11 cellular contexts compared by ENCODE assay signal in the genomic region with DNA sequence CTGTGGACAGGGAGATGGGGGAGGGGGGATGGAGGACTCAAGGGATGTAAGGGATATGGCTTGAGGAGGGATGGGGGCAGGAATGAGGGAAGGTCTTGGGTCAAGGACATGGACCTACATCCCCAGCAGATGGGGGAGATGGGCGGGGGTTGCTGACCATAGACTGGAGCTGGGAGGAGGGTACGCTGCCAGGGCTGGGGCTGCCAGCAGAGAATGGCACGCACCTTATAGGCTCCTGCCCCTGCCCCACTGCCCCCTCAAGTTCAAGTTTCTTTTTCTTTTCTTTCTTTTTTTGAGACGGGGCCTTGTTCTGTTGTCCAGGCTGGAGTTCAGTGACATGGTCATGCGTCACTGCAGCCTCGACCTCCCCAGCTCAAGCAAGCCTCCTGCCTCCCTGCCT. TPM values are rescaled to one million over a fixed set of nuclear protein-coding genes. Genes with fewer than 3 reads are reported as not detected.
A peak's percentile ranks its signal among the peaks of the same experiment; 100 is the strongest.
DNase-seq lines count a peak whose midpoint lies in the region; ATAC-seq and TF ChIP-seq lines count a peak whose summit lies in the region.
"Not testable (repeated sequence)": the region's sequence is repeated elsewhere in the genome, so short reads cannot be mapped to it uniquely, and the experiment has no call there.
"Had no signal": no experiment of that assay in that cellular context is flagged by ENCODE, and none has a peak within 500 bp of the region (broad histone marks: within the 10 kb centered on the region; RNA-seq: fewer than 3 reads in every experiment).

No MANE protein-coding gene starts in this region.

- H3K27me3 ChIP-seq in CD8-positive, alpha-beta T cell (ENCODE audit: insufficient read depth, low read length); lower lobe of right lung (ENCODE audit: low read depth): not testable (repeated sequence)

- peak overlapping the region; percentile 35 for H3K4me3 Mint-ChIP-seq in CD8-positive, alpha-beta T cell
- H3K4me3 Mint-ChIP-seq in activated CD8-positive, alpha-beta T cell treated with anti-CD3 and anti-CD28 coated beads for 36 hours: peak overlapping the region; percentile 60
- not testable (repeated sequence) for H3K4me3 Mint-ChIP-seq in activated naive CD8-positive, alpha-beta T cell treated with anti-CD3 and anti-CD28 coated beads for 36 hours
- peak overlapping the region; percentile 85 to 87 for H3K4me3 Mint-ChIP-seq in stimulated activated naive CD8-positive, alpha-beta T cell treated with anti-CD3 and anti-CD28 coated beads, Interleukin-15, amount 100 ng/mL, for 72 hours

- not testable (repeated sequence) for H3K9me3 Mint-ChIP-seq in CD8-positive, alpha-beta T cell
- peaks cover 22% of the 10 kb centered on the region for H3K9me3 Mint-ChIP-seq in activated CD8-positive, alpha-beta T cell treated with anti-CD3 and anti-CD28 coated beads for 36 hours
- H3K9me3 Mint-ChIP-seq in activated naive CD8-positive, alpha-beta T cell treated with anti-CD3 and anti-CD28 coated beads for 36 hours: peaks cover 16% of the 10 kb centered on the region
- H3K9me3 Mint-ChIP-seq in stimulated activated naive CD8-positive, alpha-beta T cell treated with anti-CD3 and anti-CD28 coated beads, Interleukin-15, amount 100 ng/mL, for 72 hours: peaks cover 11 to 12% of the 10 kb centered on the region in 2 donors

- not testable (repeated sequence) for TF ChIP-seq CTCF in CD8-positive, alpha-beta T cell (IDR thresholded peaks at IDR 0.05); activated CD8-positive, alpha-beta T cell treated with anti-CD3 and anti-CD28 coated beads for 36 hours (IDR thresholded peaks at IDR 0.05); lower lobe of right lung (IDR thresholded peaks at IDR 0.05)

- H3K36me3 Mint-ChIP-seq in CD8-positive, alpha-beta T cell: not testable (repeated sequence)
- peaks cover 25% of the 10 kb centered on the region for H3K36me3 Mint-ChIP-seq in activated CD8-positive, alpha-beta T cell treated with anti-CD3 and anti-CD28 coated beads for 36 hours (ENCODE audit: low read depth)
- H3K36me3 Mint-ChIP-seq in activated naive CD8-positive, alpha-beta T cell treated with anti-CD3 and anti-CD28 coated beads for 36 hours: peaks cover 24% of the 10 kb centered on the region

- CTCF ChIA-PET in CD8-positive, alpha-beta T cell (lab: Charles Lee): interaction anchor here (1.1 to 5.2 kb wide), 11 partner anchors 10 to 56 kb away, joined by 3 to 55 read pairs (median 3); a partner anchor contains a TSS
- CTCF ChIA-PET in activated CD8-positive, alpha-beta T cell treated with anti-CD3 and anti-CD28 coated beads for 36 hours (lab: Charles Lee): interaction anchor here (0.9 to 5.1 kb wide), 7 partner anchors 13 to 54 kb away, joined by 3 to 23 read pairs (median 5); a partner anchor contains a TSS

- H3K27me3 Mint-ChIP-seq in CD8-positive, alpha-beta T cell (ENCODE audit: low read depth); activated CD8-positive, alpha-beta T cell treated with anti-CD3 and anti-CD28 coated beads for 36 hours; activated naive CD8-positive, alpha-beta T cell treated with anti-CD3 and anti-CD28 coated beads for 36 hours; stimulated activated naive CD8-positive, alpha-beta T cell treated with anti-CD3 and anti-CD28 coated beads, Interleukin-15, amount 100 ng/mL, for 72 hours: not testable (repeated sequence)

- peaks cover 79% of the 10 kb centered on the region for H3K4me1 ChIP-seq in CD8-positive, alpha-beta T cell (ENCODE audit: insufficient read depth, low read length)
- H3K4me1 ChIP-seq in lower lobe of right lung: not testable (repeated sequence)

- intact Hi-C loops in CD8-positive, alpha-beta T cell (cut with DNase I, micrococcal nuclease): loop anchor here (1.0 to 2.0 kb wide), 5 partner anchors 9 to 23 kb away; a partner anchor contains a TSS
- intact Hi-C loops in activated CD8-positive, alpha-beta T cell treated with anti-CD3 and anti-CD28 coated beads for 36 hours (cut with micrococcal nuclease); lower lobe of right lung (cut with DNase I): not testable (repeated sequence)

- H3K27ac Mint-ChIP-seq in CD8-positive, alpha-beta T cell: peak overlapping the region; percentile 95
- peak overlapping the region; percentile 97 for H3K27ac Mint-ChIP-seq in activated CD8-positive, alpha-beta T cell treated with anti-CD3 and anti-CD28 coated beads for 36 hours
- peak overlapping the region; percentile 99 for H3K27ac Mint-ChIP-seq in activated naive CD8-positive, alpha-beta T cell treated with anti-CD3 and anti-CD28 coated beads for 36 hours
- H3K27ac Mint-ChIP-seq in stimulated activated naive CD8-positive, alpha-beta T cell treated with anti-CD3 and anti-CD28 coated beads, Interleukin-15, amount 100 ng/mL, for 72 hours: peak overlapping the region; percentile 94 to 99

- H3K4me1 Mint-ChIP-seq in CD8-positive, alpha-beta T cell (ENCODE audit: low read depth): peaks cover 83% of the 10 kb centered on the region
- H3K4me1 Mint-ChIP-seq in activated CD8-positive, alpha-beta T cell treated with anti-CD3 and anti-CD28 coated beads for 36 hours (ENCODE audit: low read depth): peaks cover 69% of the 10 kb centered on the region
- peaks cover 61% of the 10 kb centered on the region for H3K4me1 Mint-ChIP-seq in activated naive CD8-positive, alpha-beta T cell treated with anti-CD3 and anti-CD28 coated beads for 36 hours
- H3K4me1 Mint-ChIP-seq in stimulated activated naive CD8-positive, alpha-beta T cell treated with anti-CD3 and anti-CD28 coated beads, Interleukin-15, amount 100 ng/mL, for 72 hours: peaks cover 75% of the 10 kb centered on the region

- peak overlapping the region; percentile 57 for H3K27ac ChIP-seq in CD8-positive, alpha-beta T cell (ENCODE audit: low read depth, low read length)
- H3K27ac ChIP-seq in lower lobe of right lung: peak overlapping the region; percentile 53

- not testable (repeated sequence) for H3K9me3 ChIP-seq in CD8-positive, alpha-beta T cell (ENCODE audit: low read length); lower lobe of right lung

- H3K4me3 ChIP-seq in CD8-positive, alpha-beta T cell (ENCODE audit: low read depth, low read length): peak overlapping the region; percentile 41
- not testable (repeated sequence) for H3K4me3 ChIP-seq in lower lobe of right lung

- H3K36me3 ChIP-seq in CD8-positive, alpha-beta T cell (ENCODE audit: insufficient read depth, low read length); lower lobe of right lung: not testable (repeated sequence)

- POLR2A ChIA-PET in CD8-positive, alpha-beta T cell (lab: Charles Lee): interaction anchor here (0.6 to 6.0 kb wide), 13 partner anchors 8 to 148 kb away, joined by 3 to 58 read pairs (median 4); a partner anchor contains a TSS
- POLR2A ChIA-PET in activated CD8-positive, alpha-beta T cell treated with anti-CD3 and anti-CD28 coated beads for 36 hours (lab: Charles Lee): interaction anchor here (0.7 to 5.7 kb wide), 11 partner anchors 10 to 183 kb away, joined by 3 to 49 read pairs (median 4); a partner anchor contains a TSS

- not testable (repeated sequence) for DNase-seq in CD8-positive, alpha-beta T cell; activated CD8-positive, alpha-beta T cell treated with anti-CD3 and anti-CD28 coated beads for 36 hours; activated naive CD8-positive, alpha-beta T cell treated with anti-CD3 and anti-CD28 coated beads for 36 hours; lower lobe of right lung; stimulated activated naive CD8-positive, alpha-beta T cell treated with anti-CD3 and anti-CD28 coated beads, Interleukin-15, amount 100 ng/mL, for 72 hours
- peak; percentile 52 for DNase-seq in NK-92 treated with Interleukin-12 subunit alpha and Interleukin-12 subunit beta, amount 100 ng/mL, for 24 hours (lab: John Stamatoyannopoulos, UW)

- ATAC-seq in CD8-positive, alpha-beta T cell; activated CD8-positive, alpha-beta T cell treated with anti-CD3 and anti-CD28 coated beads for 36 hours; stimulated activated naive CD8-positive, alpha-beta T cell treated with anti-CD3 and anti-CD28 coated beads, Interleukin-15, amount 100 ng/mL, for 72 hours: not testable (repeated sequence)
- ATAC-seq in lower lobe of right lung: peak in 1 of 2 donors; percentile 36

RNA-seq across cellular contexts. Expression of a gene that starts 10.5 kb away (rescaled TPM):
- total RNA-seq in CD8-positive, alpha-beta T cell: 100 to 1,000 TPM; 123 to 127 TPM
- total RNA-seq in activated CD8-positive, alpha-beta T cell treated with anti-CD3 and anti-CD28 coated beads for 36 hours: 100 to 1,000 TPM; 971 to 974 TPM
- total RNA-seq in activated naive CD8-positive, alpha-beta T cell treated with anti-CD3 and anti-CD28 coated beads for 36 hours: 1,000 to 10,000 TPM; 1,056 to 1,060 TPM
- 79.1 TPM for total RNA-seq in lower lobe of right lung
- total RNA-seq: SK-MEL-5 had no signal

RNA-seq across cellular contexts. Expression of a gene that starts 23.1 kb away (rescaled TPM):
- under 1 TPM in 1 of 2 experiments, not detected in 1; 0.62 TPM for total RNA-seq in CD8-positive, alpha-beta T cell
- total RNA-seq in activated CD8-positive, alpha-beta T cell treated with anti-CD3 and anti-CD28 coated beads for 36 hours: under 1 TPM; 0.09 to 0.25 TPM
- total RNA-seq in activated naive CD8-positive, alpha-beta T cell treated with anti-CD3 and anti-CD28 coated beads for 36 hours: not detected
- not detected for total RNA-seq in lower lobe of right lung
- total RNA-seq: bronchial epithelial cell, esophagus muscularis mucosa, frontal cortex, mesenteric fat pad had no signal

RNA-seq across cellular contexts. Expression of a gene that starts 29.6 kb away (rescaled TPM):
- total RNA-seq in CD8-positive, alpha-beta T cell: under 1 TPM; 0.11 to 0.36 TPM
- total RNA-seq in activated CD8-positive, alpha-beta T cell treated with anti-CD3 and anti-CD28 coated beads for 36 hours: 1 to 10 TPM; 1.1 to 1.5 TPM
- total RNA-seq in activated naive CD8-positive, alpha-beta T cell treated with anti-CD3 and anti-CD28 coated beads for 36 hours: 1 to 10 TPM in 1 of 2 experiments, under 1 TPM in 1; 0.99 to 1.6 TPM
- 22.7 TPM for total RNA-seq in lower lobe of right lung

RNA-seq across cellular contexts. Expression of a gene that starts 36.4 kb away (rescaled TPM):
- total RNA-seq in CD8-positive, alpha-beta T cell: not detected
- total RNA-seq in activated CD8-positive, alpha-beta T cell treated with anti-CD3 and anti-CD28 coated beads for 36 hours: not detected
- total RNA-seq in activated naive CD8-positive, alpha-beta T cell treated with anti-CD3 and anti-CD28 coated beads for 36 hours: under 1 TPM; 0.35 to 0.36 TPM
- 11.9 TPM for total RNA-seq in lower lobe of right lung

RNA-seq across cellular contexts. Expression of a gene that starts 39.2 kb away (rescaled TPM):
- not detected for total RNA-seq in CD8-positive, alpha-beta T cell
- total RNA-seq in activated CD8-positive, alpha-beta T cell treated with anti-CD3 and anti-CD28 coated beads for 36 hours: under 1 TPM; 0.77 to 0.92 TPM
- total RNA-seq in activated naive CD8-positive, alpha-beta T cell treated with anti-CD3 and anti-CD28 coated beads for 36 hours: under 1 TPM; 0.31 to 0.56 TPM
- total RNA-seq in lower lobe of right lung: 19.5 TPM
- total RNA-seq: frontal cortex, mesenteric fat pad had no signal

Comparison
In these comparisons a context has a peak if more than half of its experiments do, and no peak if none do; other contexts are left out.
1. RNA of a gene that starts 10.5 kb away (total RNA-seq): 1,056 to 1,060 TPM in activated naive CD8-positive, alpha-beta T cell treated with anti-CD3 and anti-CD28 coated beads for 36 hours and 971 to 974 TPM in activated CD8-positive, alpha-beta T cell treated with anti-CD3 and anti-CD28 coated beads for 36 hours; 123 to 127 TPM in CD8-positive, alpha-beta T cell and 79.1 TPM in lower lobe of right lung (single experiment); every median in the first group is over 4 times any median in the second.
2. Peak in every context shown above with its lines, with median percentiles within 50 percentile points of each other: H3K27ac Mint-ChIP-seq.